ENCODE assay signal across 10 cellular contexts in genomic region chr10:115948415-115948814, GRCh38.
DNase-seq lines count a peak whose midpoint lies in the region; ATAC-seq and TF ChIP-seq lines count a peak whose summit lies in the region.
"Had no signal": no experiment of that assay in that cellular context is flagged by ENCODE, and none has a peak within 500 bp of the region (broad histone marks: within the 10 kb centered on the region; RNA-seq: fewer than 3 reads in every experiment).

No MANE protein-coding gene starts in this region.

- no peak for TF ChIP-seq POLR2A in prostate gland (IDR thresholded peaks at IDR 0.05)

- POLR2A ChIA-PET in Panc1 (lab: Charles Lee) = no interaction called here

- DNase-seq in Panc1 (ENCODE audit: low read depth, low spot score) = no peak
- no peak for DNase-seq in fibroblast of pulmonary artery (ENCODE audit: low read depth)
- no peak for DNase-seq in prostate gland (ENCODE audit: low spot score)
- DNase-seq in NCI-H146 (lab: John Stamatoyannopoulos, UW) = no peak
- no peak for DNase-seq in A172 (ENCODE audit: low spot score)
- DNase-seq in NCI-H2171 (lab: John Stamatoyannopoulos, UW) = no peak
- no peak for DNase-seq in activated T-cell treated with anti-CD3 and anti-CD28 coated beads, Interleukin-2, amount 50 U/mL, for 1 hour
- DNase-seq: activated CD4-positive, alpha-beta T cell treated with anti-CD3 and anti-CD28 coated beads for 4 hours; tibial artery had no signal

- H3K9me3 ChIP-seq in Panc1 (ENCODE audit: control insufficient read depth, insufficient read depth, low read depth, low read length) (no peaks in the 10 kb centered on the region), prostate gland (no peaks in the 10 kb centered on the region)
- H3K9me3 ChIP-seq: tibial artery had no signal

- H3K4me1 ChIP-seq in Panc1 (ENCODE audit: control insufficient read depth, insufficient read depth, low read length) = no peaks in the 10 kb centered on the region
- no peaks in the 10 kb centered on the region for H3K4me1 ChIP-seq in prostate gland (replicated peaks)

- BruUV-seq in Panc1 (replicated peaks; lab: Mats Ljungman, UMichigan) = no TSS peak

- peak; percentile 50 for ATAC-seq in GM18867 (IDR thresholded peaks at IDR 0.05; ENCODE audit: unreplicated experiment)
- ATAC-seq in Panc1 = no peak

- H3K27me3 ChIP-seq in Panc1 (ENCODE audit: control insufficient read depth, insufficient read depth, low read length) (no peaks in the 10 kb centered on the region), prostate gland (replicated peaks; ENCODE audit: insufficient read depth) (peaks cover 2% of the 10 kb centered on the region)
- H3K27me3 ChIP-seq: tibial artery had no signal

- H3K4me3 ChIP-seq in Panc1 (ENCODE audit: low read depth in 2 of 2, low read length in 2 of 2) = no peak overlapping the region
- H3K4me3 ChIP-seq in fibroblast of pulmonary artery (replicated peaks; ENCODE audit: low read depth, low read length) = no peak overlapping the region
- no peak overlapping the region for H3K4me3 ChIP-seq in prostate gland
- H3K4me3 ChIP-seq: tibial artery had no signal

- intact Hi-C loops in Panc1 (cut with micrococcal nuclease; ENCODE audit: unreplicated experiment) = no loop called here
- intact Hi-C loops in prostate gland (cut with DNase I) = loop anchor here (10.0 kb wide), 1 partner anchor 346 kb away; no protein-coding TSS in a partner anchor

- CTCF ChIA-PET in Panc1 (lab: Charles Lee) = no interaction called here

- H3K27ac ChIP-seq in Panc1 (ENCODE audit: low read length) (no peak overlapping the region), prostate gland (no peak overlapping the region)

- WGBS in prostate gland = 68% methylated on average over 3 of the region's 3 CpGs

- in situ Hi-C loops in Panc1 (cut with HindIII; ENCODE audit: low pct_unique_long_range_greater_than_20kb, low sequenced_read_pairs) = no loop called here

- no peaks in the 10 kb centered on the region for H3K36me3 ChIP-seq in Panc1 (ENCODE audit: control insufficient read depth, insufficient read depth, low read length)
- H3K36me3 ChIP-seq in prostate gland = no peaks in the 10 kb centered on the region
- H3K36me3 ChIP-seq: tibial artery had no signal

- peak; percentile 31; the same call in 1 of the 2 replicates for TF ChIP-seq CTCF in Panc1 (IDR thresholded peaks at IDR 0.05)
- TF ChIP-seq CTCF in fibroblast of pulmonary artery (IDR thresholded peaks at IDR 0.05; ENCODE audit: low read length, missing control alignments) = peak; percentile 32
- peak in 3 of 4 experiments; percentile 11 to 22 (median 18) for TF ChIP-seq CTCF in prostate gland (IDR thresholded peaks at IDR 0.05)
